In the genomic region with DNA sequence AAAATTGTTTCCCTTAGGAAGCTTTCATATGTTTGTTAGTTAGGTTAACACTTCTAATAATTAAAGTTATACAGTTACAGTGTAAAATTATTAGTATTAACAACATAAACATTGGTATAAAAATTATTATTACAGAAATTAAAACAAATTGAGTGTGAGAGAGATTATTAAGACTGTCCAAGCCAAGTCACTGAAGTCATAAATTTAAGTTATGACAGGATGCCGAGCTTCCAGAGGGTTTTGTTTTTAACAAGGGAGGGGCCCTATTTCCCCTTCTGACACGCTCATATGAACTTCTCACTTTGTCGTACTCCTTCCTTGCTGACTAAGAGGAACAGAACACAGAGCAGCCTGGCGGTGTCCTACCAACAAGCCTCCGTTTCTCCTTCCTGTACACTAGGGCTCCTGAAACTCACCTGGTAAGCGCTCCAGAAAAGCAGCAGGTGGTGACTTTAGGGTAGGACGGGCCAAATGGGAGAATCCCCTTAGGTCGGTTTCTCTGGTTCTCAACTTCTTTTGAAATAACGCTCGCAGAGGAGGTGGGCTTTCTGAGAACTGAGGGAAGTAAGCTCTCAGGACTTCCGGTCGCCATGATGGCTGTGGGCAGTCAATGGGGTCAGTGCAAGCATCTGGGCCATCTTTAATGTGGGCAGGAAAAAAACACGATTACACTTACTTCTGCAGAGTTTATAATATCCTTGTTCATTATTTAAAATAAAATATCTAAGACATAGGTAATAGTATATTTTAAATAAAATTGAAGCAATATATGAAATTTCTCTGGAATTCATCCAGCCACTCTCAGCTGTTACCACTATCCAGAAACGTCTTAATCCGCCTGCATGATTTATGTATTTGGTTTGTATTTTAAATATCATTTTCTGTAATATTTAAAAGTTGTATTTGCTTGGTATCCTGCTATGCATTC, we compare ENCODE assay signal across 1 cellular context.
TF ChIP-seq lines count a peak whose summit lies in the region.

A gene with protein sequence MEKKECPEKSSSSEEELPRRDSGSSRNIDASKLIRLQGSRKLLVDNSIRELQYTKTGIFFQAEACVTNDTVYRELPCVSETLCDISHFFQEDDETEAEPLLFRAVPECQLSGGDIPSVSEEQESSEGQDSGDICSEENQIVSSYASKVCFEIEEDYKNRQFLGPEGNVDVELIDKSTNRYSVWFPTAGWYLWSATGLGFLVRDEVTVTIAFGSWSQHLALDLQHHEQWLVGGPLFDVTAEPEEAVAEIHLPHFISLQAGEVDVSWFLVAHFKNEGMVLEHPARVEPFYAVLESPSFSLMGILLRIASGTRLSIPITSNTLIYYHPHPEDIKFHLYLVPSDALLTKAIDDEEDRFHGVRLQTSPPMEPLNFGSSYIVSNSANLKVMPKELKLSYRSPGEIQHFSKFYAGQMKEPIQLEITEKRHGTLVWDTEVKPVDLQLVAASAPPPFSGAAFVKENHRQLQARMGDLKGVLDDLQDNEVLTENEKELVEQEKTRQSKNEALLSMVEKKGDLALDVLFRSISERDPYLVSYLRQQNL (minus strand): TSS at position 537 of the 928 bp plus-strand sequence. CDS start 14,892 bp downstream, outside the sequence.

TF ChIP-seq in HepG2, 621 proteins besides CTCF, POLR2A, EP300 and RAD21 (continued from another document and continues in another):
- TF ChIP-seq, protein P1, sequence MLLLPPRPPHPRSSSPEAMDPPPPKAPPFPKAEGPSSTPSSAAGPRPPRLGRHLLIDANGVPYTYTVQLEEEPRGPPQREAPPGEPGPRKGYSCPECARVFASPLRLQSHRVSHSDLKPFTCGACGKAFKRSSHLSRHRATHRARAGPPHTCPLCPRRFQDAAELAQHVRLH (CRISPR knock-in tag; IDR thresholded peaks at IDR 0.05; ENCODE audit: borderline replicate concordance, low read depth) = peak; percentile 29; the same call in 1 of the 2 replicates
- TF ChIP-seq NCOA1 (CRISPR knock-in tag; IDR thresholded peaks at IDR 0.05) (no peak), ARID5B (CRISPR knock-in tag; IDR thresholded peaks at IDR 0.05) (peak; percentile 38; the same call in 1 of the 2 replicates), SAFB2 (CRISPR knock-in tag; IDR thresholded peaks at IDR 0.05; ENCODE audit: borderline replicate concordance, low read depth) (no peak), ZNF383 (CRISPR knock-in tag; IDR thresholded peaks at IDR 0.05; ENCODE audit: borderline replicate concordance) (no peak), ZHX2 (IDR thresholded peaks at IDR 0.05; ENCODE audit: low read depth) (peak; percentile 91), ZHX2 (CRISPR knock-in tag; IDR thresholded peaks at IDR 0.05; ENCODE audit: borderline replicate concordance) (no peak), ZNF766 (CRISPR knock-in tag; IDR thresholded peaks at IDR 0.05; ENCODE audit: borderline replicate concordance) (no peak), ARID4A (CRISPR knock-in tag; IDR thresholded peaks at IDR 0.05; ENCODE audit: borderline replicate concordance) (peak; percentile 44; the same call in 1 of the 2 replicates), ARNTL (CRISPR knock-in tag; IDR thresholded peaks at IDR 0.05) (no peak), ZNF350 (CRISPR knock-in tag; IDR thresholded peaks at IDR 0.05; ENCODE audit: borderline replicate concordance, low read depth) (no peak), GATA4 (IDR thresholded peaks at IDR 0.05; ENCODE audit: borderline replicate concordance, low read depth) (0 out of 2 replicates have a peak, but pooled peaks have one; percentile 19), MEIS1 (CRISPR knock-in tag; IDR thresholded peaks at IDR 0.05; ENCODE audit: borderline replicate concordance) (no peak), TMF1 (CRISPR knock-in tag; IDR thresholded peaks at IDR 0.05; ENCODE audit: low read depth) (0 out of 2 replicates have a peak, but pooled peaks have one; percentile 39), YY1 (IDR thresholded peaks at IDR 0.05; ENCODE audit: insufficient read depth, insufficient replicate concordance, low read depth, low read length) (peak; percentile 100), SIX4 (CRISPR knock-in tag; IDR thresholded peaks at IDR 0.05) (0 out of 2 replicates have a peak, but pooled peaks have one; percentile 19), ZNF432 (CRISPR knock-in tag; IDR thresholded peaks at IDR 0.05; ENCODE audit: borderline replicate concordance) (no peak), GABPB1 (CRISPR knock-in tag; IDR thresholded peaks at IDR 0.05) (peak; percentile 89), ZNF143 (CRISPR knock-in tag; IDR thresholded peaks at IDR 0.05) (peak; percentile 56; the same call in 1 of the 2 replicates), SIN3A (IDR thresholded peaks at IDR 0.05; ENCODE audit: borderline replicate concordance, low read depth, low read length) (peak; percentile 61), ZFX (CRISPR knock-in tag; IDR thresholded peaks at IDR 0.05; ENCODE audit: low read depth) (peak; percentile 48; the same call in 1 of the 2 replicates), ZNF251 (CRISPR knock-in tag; IDR thresholded peaks at IDR 0.05) (no peak), PHF21A (CRISPR knock-in tag; IDR thresholded peaks at IDR 0.05) (peak; percentile 48; the same call in 1 of the 2 replicates), ZGPAT (CRISPR knock-in tag; IDR thresholded peaks at IDR 0.05) (peak; percentile 37; the same call in 1 of the 2 replicates), KDM5A (IDR thresholded peaks at IDR 0.05; ENCODE audit: borderline replicate concordance, low read length) (peak; percentile 83; the same call in 1 of the 2 replicates)
- TF ChIP-seq, protein P2, sequence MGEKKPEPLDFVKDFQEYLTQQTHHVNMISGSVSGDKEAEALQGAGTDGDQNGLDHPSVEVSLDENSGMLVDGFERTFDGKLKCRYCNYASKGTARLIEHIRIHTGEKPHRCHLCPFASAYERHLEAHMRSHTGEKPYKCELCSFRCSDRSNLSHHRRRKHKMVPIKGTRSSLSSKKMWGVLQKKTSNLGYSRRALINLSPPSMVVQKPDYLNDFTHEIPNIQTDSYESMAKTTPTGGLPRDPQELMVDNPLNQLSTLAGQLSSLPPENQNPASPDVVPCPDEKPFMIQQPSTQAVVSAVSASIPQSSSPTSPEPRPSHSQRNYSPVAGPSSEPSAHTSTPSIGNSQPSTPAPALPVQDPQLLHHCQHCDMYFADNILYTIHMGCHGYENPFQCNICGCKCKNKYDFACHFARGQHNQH (CRISPR knock-in tag; IDR thresholded peaks at IDR 0.05) = peak; percentile 63; the same call in 1 of the 2 replicates
- TF ChIP-seq, protein P3, sequence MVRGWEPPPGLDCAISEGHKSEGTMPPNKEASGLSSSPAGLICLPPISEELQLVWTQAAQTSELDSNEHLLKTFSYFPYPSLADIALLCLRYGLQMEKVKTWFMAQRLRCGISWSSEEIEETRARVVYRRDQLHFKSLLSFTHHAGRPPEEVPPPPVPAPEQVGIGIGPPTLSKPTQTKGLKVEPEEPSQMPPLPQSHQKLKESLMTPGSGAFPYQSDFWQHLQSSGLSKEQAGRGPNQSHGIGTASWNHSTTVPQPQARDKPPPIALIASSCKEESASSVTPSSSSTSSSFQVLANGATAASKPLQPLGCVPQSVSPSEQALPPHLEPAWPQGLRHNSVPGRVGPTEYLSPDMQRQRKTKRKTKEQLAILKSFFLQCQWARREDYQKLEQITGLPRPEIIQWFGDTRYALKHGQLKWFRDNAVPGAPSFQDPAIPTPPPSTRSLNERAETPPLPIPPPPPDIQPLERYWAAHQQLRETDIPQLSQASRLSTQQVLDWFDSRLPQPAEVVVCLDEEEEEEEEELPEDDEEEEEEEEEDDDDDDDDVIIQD (CRISPR knock-in tag; IDR thresholded peaks at IDR 0.05; ENCODE audit: low read depth) = peak; percentile 45; the same call in 1 of the 2 replicates
